ENCODE assay signal across 1 cellular context in the genomic region with DNA sequence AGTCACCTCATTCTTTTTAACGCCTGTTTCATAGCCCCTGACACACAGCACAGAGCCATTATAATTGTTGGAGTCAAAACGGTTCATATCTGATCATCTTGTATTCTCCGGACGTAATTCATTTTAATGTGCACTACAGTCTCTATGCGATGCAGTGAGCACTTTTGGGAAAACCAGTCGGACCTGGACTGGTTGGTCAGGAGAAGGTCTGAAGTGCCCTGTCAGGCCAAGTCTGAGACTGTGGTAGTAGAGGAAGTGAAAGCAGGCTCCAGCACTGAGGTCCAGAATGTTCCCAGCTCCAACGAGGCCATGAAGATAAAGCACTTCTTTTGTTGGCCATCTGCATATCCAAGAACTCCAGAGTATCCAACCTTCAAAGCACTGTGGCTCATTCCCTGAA.
TF ChIP-seq lines count a peak whose summit lies in the region.

No MANE protein-coding gene starts in this region.

TF ChIP-seq in K562, 482 proteins besides CTCF, POLR2A, EP300 and RAD21 (continued from another document):
- TF ChIP-seq TFAP4 (CRISPR knock-in tag; IDR thresholded peaks at IDR 0.05; ENCODE audit: borderline replicate concordance) (no peak), SNRNP70 (optimal IDR thresholded peaks at IDR 0.05; ENCODE audit: low read depth, low read length) (no peak), HDAC6 (IDR thresholded peaks at IDR 0.05; ENCODE audit: low read depth, low read length) (no peak), EZH2 (IDR thresholded peaks at IDR 0.05; ENCODE audit: borderline replicate concordance, low read depth, low read length) (no peak), KDM2B (CRISPR knock-in tag; IDR thresholded peaks at IDR 0.05) (no peak), CLOCK (CRISPR knock-in tag; IDR thresholded peaks at IDR 0.05; ENCODE audit: borderline replicate concordance) (no peak)
